In the genomic region with DNA sequence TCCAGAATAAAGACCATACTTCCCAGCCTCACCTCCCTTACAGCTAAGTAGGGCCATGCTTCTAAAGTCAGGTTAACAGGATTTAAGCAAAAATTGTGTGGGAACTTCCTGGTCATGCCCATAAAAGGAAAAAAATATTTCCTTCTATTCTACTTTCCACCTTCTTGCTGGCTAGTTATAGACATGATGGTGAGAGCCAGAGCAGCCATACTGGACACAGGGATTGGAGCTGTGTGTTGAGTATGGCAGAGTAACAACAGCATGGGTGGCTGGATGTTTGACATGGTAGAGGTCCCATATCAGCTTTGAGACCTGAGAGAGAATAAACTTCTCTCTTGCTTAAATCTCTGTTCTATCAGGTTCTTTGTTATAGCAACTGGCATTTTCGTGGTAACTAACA, we compare ENCODE assay signal across 11 cellular contexts. TPM values are rescaled to one million over a fixed set of nuclear protein-coding genes. Genes with fewer than 3 reads are reported as not detected.
DNase-seq lines count a peak whose midpoint lies in the region; ATAC-seq, FAIRE-seq and TF ChIP-seq lines count a peak whose summit lies in the region.
"Had no signal": no experiment of that assay in that cellular context is flagged by ENCODE, and none has a peak within 500 bp of the region (broad histone marks: within the 10 kb centered on the region; RNA-seq: fewer than 3 reads in every experiment).

No MANE protein-coding gene starts in this region.

- dilution Hi-C loops in IMR-90 (cut with HindIII; ENCODE audit: low sequenced_read_pairs, unreplicated experiment), result no loop called here

- H2BK20ac ChIP-seq in IMR-90 (ENCODE audit: low read depth, low read length), result no peak overlapping the region

- no peak overlapping the region for H2AFZ ChIP-seq in IMR-90 (replicated peaks; ENCODE audit: low read length, poor library complexity)
- no peak overlapping the region for H2AFZ ChIP-seq in HepG2 (ENCODE audit: low read length)

- no peaks in the 10 kb centered on the region for H3K36me3 Mint-ChIP-seq in glutamatergic neuron (ENCODE audit: unreplicated experiment)

- no peak overlapping the region for H2BK5ac ChIP-seq in IMR-90 (ENCODE audit: low read depth, low read length, poor library complexity, severe bottlenecking)

- H3K27ac ChIP-seq in IMR-90 (ENCODE audit: insufficient read depth, low read length), result no peak overlapping the region
- no peak overlapping the region for H3K27ac ChIP-seq in HepG2 (ENCODE audit: extremely low read length, insufficient read depth, low read length)
- H3K27ac ChIP-seq: SJSA1 had no signal

- no peaks in the 10 kb centered on the region for H3K9me1 ChIP-seq in IMR-90 (ENCODE audit: insufficient read depth, low read length)

- TF ChIP-seq RAD21 in IMR-90 (IDR thresholded peaks at IDR 0.05; ENCODE audit: low read length) (no peak), HepG2 (CRISPR knock-in tag; IDR thresholded peaks at IDR 0.05) (no peak)

- H3K4me1 Mint-ChIP-seq in glutamatergic neuron (ENCODE audit: low read depth, unreplicated experiment), result no peaks in the 10 kb centered on the region

- H3K27me3 ChIP-seq in IMR-90 (ENCODE audit: control insufficient read depth, insufficient read depth, low read length), result 0 out of 2 replicates have a peak, but pooled peaks cover 2% of the 10 kb centered on the region
- no peaks in the 10 kb centered on the region for H3K27me3 ChIP-seq in HepG2 (ENCODE audit: control insufficient read depth in 1 of 2, insufficient read depth in 2 of 2, low read length in 2 of 2)
- H3K27me3 ChIP-seq: SJSA1 had no signal

- CTCF ChIA-PET in IMR-90 (lab: Yijun Ruan, JAX), result interaction anchor here (0.9 to 1.4 kb wide), 6 partner anchors 15 to 541 kb away, joined by 3 to 6 read pairs (median 4); a partner anchor contains a TSS
- CTCF ChIA-PET in HepG2 (lab: Yijun Ruan, JAX; ENCODE audit: low intra/inter-chr PET ratio, low total read pairs), result interaction anchor here (0.7 to 1.6 kb wide), 3 partner anchors 44 to 541 kb away, joined by 3 to 5 read pairs (median 3); no protein-coding TSS in a partner anchor

- no peak overlapping the region for H4K8ac ChIP-seq in IMR-90 (ENCODE audit: low read depth in 2 of 2, low read length in 2 of 2)

- H4K5ac ChIP-seq in IMR-90 (ENCODE audit: low read depth, low read length), result no peak overlapping the region

- H3K79me2 ChIP-seq in HepG2 (ENCODE audit: insufficient read depth, low read length), result no peaks in the 10 kb centered on the region

- ATAC-seq in GM18511 (IDR thresholded peaks at IDR 0.05; ENCODE audit: unreplicated experiment) (peak; percentile 33), GM21390 (IDR thresholded peaks at IDR 0.05; ENCODE audit: unreplicated experiment) (peak; percentile 7), IMR-90 (ENCODE audit: low read depth) (peak; percentile 56; the same call in 1 of the 2 replicates), HepG2 (peak; percentile 23; the same call in 1 of the 3 replicates), GM21737 (IDR thresholded peaks at IDR 0.05; ENCODE audit: unreplicated experiment) (no peak)

- H3K4me3 ChIP-seq in IMR-90 (ENCODE audit: insufficient read depth, low read depth, low read length) (no peak overlapping the region), HepG2 (replicated peaks in 1 of 3; ENCODE audit: insufficient read depth in 1 of 3, low read depth in 2 of 3, low read length in 3 of 3) (no peak overlapping the region)
- H3K4me3 ChIP-seq: SJSA1 had no signal

- no peak overlapping the region for H3K56ac ChIP-seq in IMR-90 (ENCODE audit: extremely low read depth, insufficient read depth, low read length)

- peak overlapping the region; percentile 37; the same call in 1 of the 2 replicates for H2AK5ac ChIP-seq in IMR-90 (ENCODE audit: low read depth, low read length)

- BruUV-seq in IMR-90 (replicated peaks; lab: Mats Ljungman, UMichigan) (no TSS peak), HepG2 (replicated peaks; lab: Mats Ljungman, UMichigan) (no TSS peak)

- H3K4me3 Mint-ChIP-seq in glutamatergic neuron (ENCODE audit: unreplicated experiment), result no peak overlapping the region

- H4K20me1 ChIP-seq in IMR-90 (ENCODE audit: insufficient read depth, low read length) (no peaks in the 10 kb centered on the region), HepG2 (ENCODE audit: insufficient read depth, low read length) (no peaks in the 10 kb centered on the region)

- no peak overlapping the region for H3K4me2 ChIP-seq in IMR-90 (ENCODE audit: low read depth, low read length)
- H3K4me2 ChIP-seq in HepG2 (ENCODE audit: low read depth, low read length), result no peak overlapping the region

- H2BK120ac ChIP-seq in IMR-90 (ENCODE audit: low read depth, low read length), result no peak overlapping the region; the same call in 1 of the 2 replicates

- H3K36me3 ChIP-seq in IMR-90 (ENCODE audit: control insufficient read depth, insufficient read depth, low read length) (no peaks in the 10 kb centered on the region), HepG2 (replicated peaks in 1 of 2; ENCODE audit: control insufficient read depth in 1 of 2, insufficient read depth in 2 of 2, low read length in 2 of 2) (no peaks in the 10 kb centered on the region)
- H3K36me3 ChIP-seq: SJSA1 had no signal

- H3K4me1 ChIP-seq in IMR-90 (ENCODE audit: control insufficient read depth, insufficient read depth, low read length) (no peaks in the 10 kb centered on the region), HepG2 (ENCODE audit: insufficient read depth, low read length) (peaks cover 4% of the 10 kb centered on the region)

- no peak overlapping the region for H2AK9ac ChIP-seq in IMR-90 (replicated peaks; ENCODE audit: low read depth, low read length, poor library complexity)

- no peaks in the 10 kb centered on the region for H3K79me1 ChIP-seq in IMR-90 (ENCODE audit: low read depth in 1 of 2, low read length in 2 of 2)

- H3K9me3 ChIP-seq in IMR-90 (ENCODE audit: control insufficient read depth, insufficient read depth, low read length) (no peaks in the 10 kb centered on the region), HepG2 (ENCODE audit: low read length) (no peaks in the 10 kb centered on the region)
- H3K9me3 ChIP-seq: SJSA1 had no signal

- H4K91ac ChIP-seq in IMR-90 (ENCODE audit: insufficient read depth, low read depth, low read length), result no peak overlapping the region

- 0 out of 3 replicates have a peak overlapping the region, but pooled peaks have one; percentile 15 for H2BK15ac ChIP-seq in IMR-90 (ENCODE audit: low read depth, low read length)

- no peak overlapping the region for H3K4ac ChIP-seq in IMR-90 (ENCODE audit: low read depth, low read length)

- DNase-seq in IMR-90 (no peak), HepG2 (ENCODE audit: low spot score) (no peak), AG08396 (ENCODE audit: low spot score) (no peak), glutamatergic neuron (no peak)
- no peak for DNase-seq in stimulated activated CD4-positive, alpha-beta T cell treated with anti-CD3 and anti-CD28 coated beads, Interleukin-1b, Interleukin-23, amount 100 ng/mL, for 48 hours
- DNase-seq: DMS 273 treated with DMSO at 0.1 percent for 48 hours, NCI-H2107 had no signal

- no peak for FAIRE-seq in HepG2 (lab: Jason Lieb, UNC)

- POLR2A ChIA-PET in IMR-90 (lab: Charles Lee; ENCODE audit: unreplicated experiment) (no interaction called here), HepG2 (lab: Yijun Ruan, JAX) (interaction anchor here (2.5 kb wide), 1 partner anchor 15 kb away, joined by 8 read pairs; a partner anchor contains a TSS)

- H3K27me3 Mint-ChIP-seq in glutamatergic neuron (ENCODE audit: unreplicated experiment), result peaks cover 3% of the 10 kb centered on the region

- TF ChIP-seq EP300 in HepG2 (IDR thresholded peaks at IDR 0.05; ENCODE audit: low read depth in 2 of 2, low read length in 2 of 2) (no peak), HepG2 (CRISPR knock-in tag; IDR thresholded peaks at IDR 0.05; ENCODE audit: borderline replicate concordance) (no peak)

- in situ Hi-C loops in IMR-90 (cut with MboI; ENCODE audit: low sequenced_read_pairs), result no loop called here
- in situ Hi-C loops in HepG2 (cut with HindIII; ENCODE audit: extremely low pct_ligation_motif_present, low pct_unique_long_range_greater_than_20kb), result no loop called here

- H3K23ac ChIP-seq in IMR-90 (ENCODE audit: low read depth, low read length), result no peak overlapping the region

- H3K27ac Mint-ChIP-seq in glutamatergic neuron (ENCODE audit: unreplicated experiment), result no peak overlapping the region

- WGBS in IMR-90 (ENCODE audit: extremely low coverage in 2 of 2, insufficient read length in 1 of 2), 2 experiments, result no CpG with 5 or more reads among the region's 1 CpG
- WGBS in HepG2 (ENCODE audit: low lambda C conversion rate), result 42% methylated on average over 1 of the region's 1 CpG

- H3K14ac ChIP-seq in IMR-90 (replicated peaks; ENCODE audit: low read depth, low read length), result no peak overlapping the region

- H3K9me3 Mint-ChIP-seq in glutamatergic neuron (ENCODE audit: unreplicated experiment), result peaks cover 3% of the 10 kb centered on the region

- no peak overlapping the region for H3K18ac ChIP-seq in IMR-90 (ENCODE audit: low read depth, low read length)

- H3K9ac ChIP-seq in IMR-90 (ENCODE audit: low read depth, low read length) (no peak overlapping the region), HepG2 (ENCODE audit: insufficient read depth, low read depth, low read length) (no peak overlapping the region)

- intact Hi-C loops in IMR-90 (cut with micrococcal nuclease), result loop anchor here (2.0 to 10.0 kb wide), 2 partner anchors 244 to 540 kb away; no protein-coding TSS in a partner anchor
- intact Hi-C loops in HepG2 (cut with micrococcal nuclease; ENCODE audit: unreplicated experiment), result no loop called here

- TF ChIP-seq CTCF in IMR-90 (conservative IDR thresholded peaks at IDR 0.05; ENCODE audit: low read depth, low read length) (no peak), HepG2 (CRISPR knock-in tag; IDR thresholded peaks at IDR 0.05) (no peak), glutamatergic neuron (IDR thresholded peaks at IDR 0.05; ENCODE audit: partially characterized antibody, unreplicated experiment) (no peak)

- TF ChIP-seq POLR2A in IMR-90 (IDR thresholded peaks at IDR 0.05; ENCODE audit: low read depth, low read length) (no peak), HepG2 (IDR thresholded peaks at IDR 0.05; ENCODE audit: insufficient read depth in 1 of 2, low read depth in 2 of 2, low read length in 2 of 2) (no peak)

RNA-seq across cellular contexts. Expression of a gene that starts 15.1 kb away (rescaled TPM):
- total RNA-seq in IMR-90 (2012; rRNA removed) (4.5 and 9.2 TPM in 2 replicates), HepG2 (2016; rRNA removed; fragmentation: Illumina TruSeq; extraction: Trizol) (20.7 and 21.9 TPM in 2 replicates), glutamatergic neuron (ENCODE audit: unreplicated experiment) (59.1 TPM)
- polyA plus RNA-seq in IMR-90 (2012; rRNA removed) (2.1 and 2.7 TPM in 2 replicates), HepG2 (2011; rRNA removed) (6.9 and 7.3 TPM in 2 replicates)
- 0.31 and 0.39 TPM in 2 replicates for polyA plus RNA-seq in IMR-90 (2012; cell fraction: cytosol; rRNA removed)
- polyA plus RNA-seq in IMR-90 (2012; cell fraction: nucleus; rRNA removed; ENCODE audit: low replicate concordance), result 0.52 and 5.9 TPM in 2 replicates
- total RNA-seq in HepG2 (2016; cell fraction: cytosol; rRNA removed; fragmentation: Illumina TruSeq; extraction: Trizol; ENCODE audit: low read depth), result 7.2 and 7.4 TPM in 2 replicates
- 21.0 and 24.2 TPM in 2 replicates for total RNA-seq in HepG2 (2016; cell fraction: insoluble cytoplasmic fraction; rRNA removed; fragmentation: Illumina TruSeq; extraction: Trizol)
- 6.5 and 6.8 TPM in 2 replicates for total RNA-seq in HepG2 (2016; cell fraction: membrane; rRNA removed; fragmentation: Illumina TruSeq; extraction: Trizol)
- 39.5 and 40.0 TPM in 2 replicates for total RNA-seq in HepG2 (2016; cell fraction: nucleus; rRNA removed; fragmentation: Illumina TruSeq; extraction: Trizol)
- 1.9 and 2.8 TPM in 2 replicates for polyA plus RNA-seq in HepG2 (2011; cell fraction: cytosol; rRNA removed)
- polyA plus RNA-seq in HepG2 (2011; cell fraction: nucleus; rRNA removed), result 14.0 and 21.4 TPM in 2 replicates
- 9.3 and 12.6 TPM in 2 replicates for polyA plus RNA-seq in HepG2 (2012)
- polyA plus RNA-seq in HepG2 (2016; cell fraction: cytosol; fragmentation: Illumina TruSeq; extraction: Trizol; ENCODE audit: low read depth), result 1.2 and 1.7 TPM in 2 replicates
- polyA plus RNA-seq in HepG2 (2016; cell fraction: insoluble cytoplasmic fraction; fragmentation: Illumina TruSeq; extraction: Trizol; ENCODE audit: low read depth), result 17.1 and 20.0 TPM in 2 replicates
- polyA plus RNA-seq in HepG2 (2016; cell fraction: membrane; fragmentation: Illumina TruSeq; extraction: Trizol; ENCODE audit: low read depth), result 2.4 and 2.8 TPM in 2 replicates
- polyA plus RNA-seq in HepG2 (2016; cell fraction: nucleus; fragmentation: Illumina TruSeq; extraction: Trizol; ENCODE audit: insufficient read depth, low read depth), result 30.7 and 35.3 TPM in 2 replicates
- 4.0 and 4.6 TPM in 2 replicates for polyA minus RNA-seq in HepG2 (2011; rRNA and poly(A)+ RNA removed; ENCODE audit: low replicate concordance)
- 2.9 and 3.2 TPM in 2 replicates for polyA minus RNA-seq in HepG2 (2011; cell fraction: cytosol; rRNA and poly(A)+ RNA removed)
- polyA minus RNA-seq in HepG2 (2011; cell fraction: nucleus; rRNA and poly(A)+ RNA removed), result 55.5 and 58.1 TPM in 2 replicates
